Comparison of ENCODE assay signal across 33 cellular contexts in genomic region chr1:33946836-33947235, GRCh38.
DNase-seq lines count a peak whose midpoint lies in the region; ATAC-seq and TF ChIP-seq lines count a peak whose summit lies in the region.
"Had no signal": no experiment of that assay in that cellular context is flagged by ENCODE, and none has a peak within 500 bp of the region (broad histone marks: within the 10 kb centered on the region; RNA-seq: fewer than 3 reads in every experiment).

No MANE protein-coding gene starts in this region.

- H2BK120ac ChIP-seq in H9 (ENCODE audit: low read depth, low read length, poor library complexity, severe bottlenecking), result no peak overlapping the region

- no peak for ATAC-seq in HG02885 (IDR thresholded peaks at IDR 0.05; ENCODE audit: poor library complexity, unreplicated experiment)
- ATAC-seq: A549; CD8-positive, alpha-beta T cell had no signal

- no peak overlapping the region for H3K4me3 ChIP-seq in sigmoid colon
- no peak overlapping the region for H3K4me3 ChIP-seq in tibial artery
- H3K4me3 ChIP-seq: A549; BLaER1; BLaER1 treated with 17β-estradiol and CSF1 and Interleukin-3, amounts not matched to agents 10 nM and 100 nM had no signal

- H2BK20ac ChIP-seq in H9 (ENCODE audit: low read depth, low read length, poor library complexity, severe bottlenecking), result no peak overlapping the region

- no peaks in the 10 kb centered on the region for H3K4me1 Mint-ChIP-seq in H9
- H3K4me1 Mint-ChIP-seq: B cell; CD14-positive monocyte; CD4-positive, alpha-beta memory T cell; CD4-positive, CD25-positive, alpha-beta regulatory T cell; CD8-positive, alpha-beta memory T cell had no signal

- H3K36me3 ChIP-seq in sigmoid colon (no peaks in the 10 kb centered on the region), tibial artery (no peaks in the 10 kb centered on the region)
- H3K36me3 ChIP-seq: BE2C; BLaER1; BLaER1 treated with 17β-estradiol and CSF1 and Interleukin-3, amounts not matched to agents 10 nM and 100 nM had no signal

- WGBS in H9 (ENCODE audit: extremely low coverage, insufficient read length, low lambda C conversion rate), result no CpG with 5 or more reads among the region's 2 CpGs
- WGBS in sigmoid colon, 2 donors, result 40 to 86% methylated on average over 2 of the region's 2 CpGs

- no peak overlapping the region for H3K23ac ChIP-seq in H9 (ENCODE audit: insufficient read length, low read depth, low read length)

- no peak overlapping the region for H4K5ac ChIP-seq in H9 (ENCODE audit: insufficient read length, low read depth, low read length)

- intact Hi-C loops in sigmoid colon (cut with DNase I) (loop anchor here (5.0 kb wide), 1 partner anchor 335 kb away; no protein-coding TSS in a partner anchor), tibial artery (cut with DNase I; ENCODE audit: low total_unique reads) (no loop called here)

- H3K9ac ChIP-seq in H9 (ENCODE audit: extremely low read depth, insufficient read length, low read length), result no peak overlapping the region
- H3K9ac ChIP-seq: BLaER1; BLaER1 treated with 17β-estradiol and CSF1 and Interleukin-3, amounts not matched to agents 10 nM and 100 nM had no signal

- H3K9me3 ChIP-seq in H9 (ENCODE audit: control insufficient read depth, low read depth, low read length), result no peaks in the 10 kb centered on the region
- H3K9me3 ChIP-seq in sigmoid colon, result no peaks in the 10 kb centered on the region
- no peaks in the 10 kb centered on the region for H3K9me3 ChIP-seq in tibial artery
- H3K9me3 ChIP-seq: A549; BE2C; BLaER1; BLaER1 treated with 17β-estradiol and CSF1 and Interleukin-3, amounts not matched to agents 10 nM and 100 nM; Caco-2 had no signal

- no peak overlapping the region for H3T11ph ChIP-seq in H9 (ENCODE audit: low read length)

- no peaks in the 10 kb centered on the region for H3K23me2 ChIP-seq in H9 (ENCODE audit: insufficient read length, low read depth, low read length, poor library complexity, severe bottlenecking)

- no peak overlapping the region for H3K18ac ChIP-seq in H9 (ENCODE audit: insufficient read length, low read depth, low read length)

- H4K8ac ChIP-seq in H9 (replicated peaks; ENCODE audit: insufficient read length, low read depth, low read length), result no peak overlapping the region

- no peak overlapping the region for H3K56ac ChIP-seq in H9 (ENCODE audit: insufficient read length, low read depth, low read length)

- H3K27me3 ChIP-seq in H9 (ENCODE audit: insufficient read depth, low read length), result no peaks in the 10 kb centered on the region
- H3K27me3 ChIP-seq in sigmoid colon, result no peaks in the 10 kb centered on the region
- no peaks in the 10 kb centered on the region for H3K27me3 ChIP-seq in tibial artery
- H3K27me3 ChIP-seq: BE2C; BLaER1; BLaER1 treated with 17β-estradiol and CSF1 and Interleukin-3, amounts not matched to agents 10 nM and 100 nM had no signal

- no peak overlapping the region for H4K91ac ChIP-seq in H9 (ENCODE audit: insufficient read length, low read depth, low read length)

- no peak overlapping the region for H3K4me2 ChIP-seq in H9 (ENCODE audit: insufficient read depth, insufficient read length, low read length)
- H3K4me2 ChIP-seq: A549; BLaER1; BLaER1 treated with 17β-estradiol and CSF1 and Interleukin-3, amounts not matched to agents 10 nM and 100 nM had no signal

- H3K27ac ChIP-seq in H9 (ENCODE audit: insufficient read length, low read depth, low read length) (no peak overlapping the region), sigmoid colon (no peak overlapping the region), tibial artery (no peak overlapping the region)
- H3K27ac ChIP-seq: 22Rv1; A549; BLaER1; BLaER1 treated with 17β-estradiol and CSF1 and Interleukin-3, amounts not matched to agents 10 nM and 100 nM; C4-2B had no signal

- H2BK15ac ChIP-seq in H9 (ENCODE audit: low read depth, low read length), result no peak overlapping the region

- no peaks in the 10 kb centered on the region for H3K36me3 Mint-ChIP-seq in H9 (ENCODE audit: insufficient read depth in 1 of 3, low read depth in 3 of 3)
- H3K36me3 Mint-ChIP-seq: CD14-positive monocyte; CD4-positive, alpha-beta memory T cell; CD4-positive, CD25-positive, alpha-beta regulatory T cell; CD8-positive, alpha-beta memory T cell; CD8-positive, alpha-beta T cell had no signal

- H3K9me3 Mint-ChIP-seq in H9, result no peaks in the 10 kb centered on the region
- H3K9me3 Mint-ChIP-seq: CD4-positive, alpha-beta memory T cell; CD4-positive, alpha-beta T cell; CD8-positive, alpha-beta memory T cell; CD8-positive, alpha-beta T cell had no signal

- no peak overlapping the region for H2AK5ac ChIP-seq in H9 (ENCODE audit: insufficient read length, low read length)

- no peaks in the 10 kb centered on the region for H3K27me3 Mint-ChIP-seq in H9 (ENCODE audit: low read depth)
- H3K27me3 Mint-ChIP-seq: CD4-positive, alpha-beta T cell; CD4-positive, CD25-positive, alpha-beta regulatory T cell; CD8-positive, alpha-beta memory T cell had no signal

- H3K79me2 ChIP-seq in H9 (ENCODE audit: insufficient read depth, low read length), result no peaks in the 10 kb centered on the region

- no peak overlapping the region for H3K4ac ChIP-seq in H9 (ENCODE audit: low read depth, low read length)

- no peak overlapping the region for H2BK12ac ChIP-seq in H9 (ENCODE audit: insufficient read length, low read depth, low read length)

- H3K4me1 ChIP-seq in H9 (ENCODE audit: insufficient read depth, low read length), result no peaks in the 10 kb centered on the region
- H3K4me1 ChIP-seq in sigmoid colon, result no peaks in the 10 kb centered on the region
- peaks cover 0 to 32% (median 13%) of the 10 kb centered on the region in 4 donors for H3K4me1 ChIP-seq in tibial artery
- H3K4me1 ChIP-seq: A549; BE2C; BLaER1; BLaER1 treated with 17β-estradiol and CSF1 and Interleukin-3, amounts not matched to agents 10 nM and 100 nM; Caco-2 had no signal

- no peak overlapping the region for H2BK5ac ChIP-seq in H9 (ENCODE audit: insufficient read length, low read length)

- no peak overlapping the region for H3K4me3 Mint-ChIP-seq in H9
- H3K4me3 Mint-ChIP-seq: B cell; CD14-positive monocyte; CD4-positive, alpha-beta memory T cell; CD4-positive, alpha-beta T cell; CD4-positive, CD25-positive, alpha-beta regulatory T cell; CD8-positive, alpha-beta memory T cell; CD8-positive, alpha-beta T cell had no signal

- no peak for TF ChIP-seq POLR2A in sigmoid colon (IDR thresholded peaks at IDR 0.05)

- H3K27ac Mint-ChIP-seq in H9, result no peak overlapping the region
- H3K27ac Mint-ChIP-seq: B cell; CD14-positive monocyte; CD4-positive, alpha-beta memory T cell; CD4-positive, alpha-beta T cell; CD4-positive, CD25-positive, alpha-beta regulatory T cell; CD8-positive, alpha-beta memory T cell; CD8-positive, alpha-beta T cell had no signal

- no peak for TF ChIP-seq CTCF in H9 (conservative IDR thresholded peaks at IDR 0.05)
- TF ChIP-seq CTCF in sigmoid colon (IDR thresholded peaks at IDR 0.05), result no peak
- no peak for TF ChIP-seq CTCF in tibial artery (IDR thresholded peaks at IDR 0.05)

- H3K79me1 ChIP-seq in H9 (ENCODE audit: insufficient read depth, low read depth, low read length, poor library complexity, severe bottlenecking), result no peaks in the 10 kb centered on the region

- TF ChIP-seq EP300 in sigmoid colon (IDR thresholded peaks at IDR 0.05), result no peak

- no peaks in the 10 kb centered on the region for H4K20me1 ChIP-seq in H9 (ENCODE audit: control insufficient read depth, insufficient read depth, insufficient read length)
- H4K20me1 ChIP-seq: BLaER1; BLaER1 treated with 17β-estradiol and CSF1 and Interleukin-3, amounts not matched to agents 10 nM and 100 nM had no signal

- H2AFZ ChIP-seq in H9 (ENCODE audit: low read length), result no peak overlapping the region

- DNase-seq in H9 (no peak), mesenteric fat pad (ENCODE audit: low spot score) (peak; percentile 68), sigmoid colon (peak; percentile 39), tibial artery (no peak), NCI-H1048 (lab: John Stamatoyannopoulos, UW) (no peak)
- DNase-seq: 8988T; ACHN; AML-193; BE2C; C1 segment of cervical spinal cord; Caco-2; Calu3; CD4-positive, alpha-beta memory T cell; CD4-positive, alpha-beta T cell; CD4-positive, CD25-positive, alpha-beta regulatory T cell; CD8-positive, alpha-beta memory T cell; CD8-positive, alpha-beta T cell; COR-L47; DMS 273 treated with DMSO at 0.1 percent for 48 hours; DMS153; DMS53; DMS79; DMS79 treated with DMSO at 0.1 percent for 48 hours; DND-41; EL had no signal

- 0 out of 2 replicates have a peak overlapping the region, but pooled peaks have one; percentile 18 for H3K14ac ChIP-seq in H9 (ENCODE audit: insufficient read depth, low read length)

Comparison
In these comparisons a context has a peak if more than half of its experiments do, and no peak if none do; other contexts are left out.
1. DNase-seq: peak in mesenteric fat pad (single experiment) and sigmoid colon (single experiment); none in H9 (single experiment), tibial artery (0 of 2) and NCI-H1048 (single experiment).